21 cellular contexts compared by ENCODE assay signal in genomic region chr5:173527671-173528070, GRCh38.
DNase-seq lines count a peak whose midpoint lies in the region; ATAC-seq and TF ChIP-seq lines count a peak whose summit lies in the region.
"Had no signal": no experiment of that assay in that cellular context is flagged by ENCODE, and none has a peak within 500 bp of the region (broad histone marks: within the 10 kb centered on the region; RNA-seq: fewer than 3 reads in every experiment).

No MANE protein-coding gene starts in this region.

- ATAC-seq in IMR-90 (ENCODE audit: low read depth): no peak
- ATAC-seq in activated T-helper 17 cell treated with anti-CD3 and anti-CD28 coated beads, Interleukin-2, amount 50 U/mL, for 72 hours (replicated peaks): no peak
- ATAC-seq: GM12878, HCT116 had no signal

- no peak overlapping the region for H3K27ac ChIP-seq in IMR-90 (ENCODE audit: insufficient read depth, low read length)
- no peak overlapping the region for H3K27ac ChIP-seq in mesenchymal stem cell (ENCODE audit: low read length, poor library complexity, severe bottlenecking)
- H3K27ac ChIP-seq in SJCRH30: no peak overlapping the region
- no peak overlapping the region for H3K27ac ChIP-seq in stomach
- H3K27ac ChIP-seq: 22Rv1; BLaER1 treated with 17β-estradiol and CSF1 and Interleukin-3, amounts not matched to agents 10 nM and 100 nM had no signal

- in situ Hi-C loops in IMR-90 (cut with MboI; ENCODE audit: low sequenced_read_pairs): no loop called here

- H2BK5ac ChIP-seq in IMR-90 (ENCODE audit: low read depth, low read length, poor library complexity, severe bottlenecking) (no peak overlapping the region), mesenchymal stem cell (ENCODE audit: low read depth, low read length, poor library complexity, severe bottlenecking) (no peak overlapping the region)

- TF ChIP-seq RAD21 in IMR-90 (IDR thresholded peaks at IDR 0.05; ENCODE audit: low read length): no peak

- WGBS in IMR-90 (ENCODE audit: extremely low coverage in 2 of 2, insufficient read length in 1 of 2), 2 experiments: no CpG with 5 or more reads among the region's 9 CpGs
- 96% methylated on average over 7 of the region's 9 CpGs for WGBS in mesenchymal stem cell
- 70 to 83% (median 79%) methylated on average over 9 of the region's 9 CpGs for WGBS in stomach, 5 donors

- H3K4me3 ChIP-seq in IMR-90 (ENCODE audit: insufficient read depth, low read depth, low read length) (no peak overlapping the region), mesenchymal stem cell (ENCODE audit: insufficient read depth in 1 of 2, low read depth in 1 of 2, low read length in 2 of 2) (no peak overlapping the region), SJCRH30 (no peak overlapping the region), stomach (no peak overlapping the region)
- H3K4me3 ChIP-seq: BLaER1 treated with 17β-estradiol and CSF1 and Interleukin-3, amounts not matched to agents 10 nM and 100 nM; GM12878 had no signal

- H3K9me3 Mint-ChIP-seq in activated T-helper 17 cell treated with anti-CD3 and anti-CD28 coated beads, Interleukin-2, amount 50 U/mL, for 72 hours: no peaks in the 10 kb centered on the region
- H3K9me3 Mint-ChIP-seq: CD14-positive monocyte; CD4-positive, alpha-beta T cell had no signal

- no peak overlapping the region for H3K18ac ChIP-seq in IMR-90 (ENCODE audit: low read depth, low read length)
- H3K18ac ChIP-seq in mesenchymal stem cell (ENCODE audit: low read depth in 1 of 2, low read length in 2 of 2): no peak overlapping the region

- H2AFZ ChIP-seq in IMR-90 (replicated peaks; ENCODE audit: low read length, poor library complexity): peak overlapping the region; percentile 15
- H2AFZ ChIP-seq in mesenchymal stem cell (ENCODE audit: low read depth, low read length): no peak overlapping the region

- H3K56ac ChIP-seq in IMR-90 (ENCODE audit: extremely low read depth, insufficient read depth, low read length): no peak overlapping the region

- peaks cover 14% of the 10 kb centered on the region for H3K27me3 Mint-ChIP-seq in activated T-helper 17 cell treated with anti-CD3 and anti-CD28 coated beads, Interleukin-2, amount 50 U/mL, for 72 hours

- H3K4ac ChIP-seq in IMR-90 (ENCODE audit: low read depth, low read length): no peak overlapping the region
- H3K4ac ChIP-seq in mesenchymal stem cell (ENCODE audit: low read depth in 1 of 2, low read length in 2 of 2): no peak overlapping the region

- no peak overlapping the region for H2AK5ac ChIP-seq in IMR-90 (ENCODE audit: low read depth, low read length)
- no peak overlapping the region for H2AK5ac ChIP-seq in mesenchymal stem cell (ENCODE audit: low read length, severe bottlenecking)

- H3K4me1 Mint-ChIP-seq in activated T-helper 17 cell treated with anti-CD3 and anti-CD28 coated beads, Interleukin-2, amount 50 U/mL, for 72 hours: no peaks in the 10 kb centered on the region
- H3K4me1 Mint-ChIP-seq: CD14-positive monocyte; CD8-positive, alpha-beta memory T cell had no signal

- H2BK15ac ChIP-seq in IMR-90 (ENCODE audit: low read depth, low read length) (no peak overlapping the region), mesenchymal stem cell (ENCODE audit: low read depth, poor library complexity, severe bottlenecking) (peak overlapping the region; percentile 28)

- H3K79me1 ChIP-seq in IMR-90 (ENCODE audit: low read depth in 1 of 2, low read length in 2 of 2): no peaks in the 10 kb centered on the region
- no peaks in the 10 kb centered on the region for H3K79me1 ChIP-seq in mesenchymal stem cell (replicated peaks; ENCODE audit: low read length, poor library complexity, severe bottlenecking)

- H3K23ac ChIP-seq in IMR-90 (ENCODE audit: low read depth, low read length) (no peak overlapping the region), mesenchymal stem cell (ENCODE audit: low read length in 2 of 2) (no peak overlapping the region)

- BruUV-seq in IMR-90 (replicated peaks; lab: Mats Ljungman, UMichigan): no TSS peak

- dilution Hi-C loops in IMR-90 (cut with HindIII; ENCODE audit: low sequenced_read_pairs, unreplicated experiment): no loop called here

- H3K4me3 Mint-ChIP-seq in activated T-helper 17 cell treated with anti-CD3 and anti-CD28 coated beads, Interleukin-2, amount 50 U/mL, for 72 hours: no peak overlapping the region
- H3K4me3 Mint-ChIP-seq: CD14-positive monocyte; CD4-positive, alpha-beta T cell; CD8-positive, alpha-beta memory T cell had no signal

- TF ChIP-seq CTCF in IMR-90 (conservative IDR thresholded peaks at IDR 0.05; ENCODE audit: low read depth, low read length): no peak
- no peak for TF ChIP-seq CTCF in stomach (IDR thresholded peaks at IDR 0.05)

- DNase-seq in AG20443 (ENCODE audit: low spot score): peak; percentile 6
- no peak for DNase-seq in IMR-90
- no peak for DNase-seq in mesenchymal stem cell
- DNase-seq in SJCRH30: no peak
- no peak for DNase-seq in stomach
- DNase-seq: AML-193; BE2C; CD4-positive, alpha-beta T cell; CD8-positive, alpha-beta memory T cell; DMS 273 treated with DMSO at 0.1 percent for 48 hours; DMS79; EL; GDM1; GOT3; H7 had no signal

- no peak overlapping the region for H3K14ac ChIP-seq in IMR-90 (replicated peaks; ENCODE audit: low read depth, low read length)
- H3K14ac ChIP-seq in mesenchymal stem cell (ENCODE audit: low read length in 2 of 2): no peak overlapping the region

- CTCF ChIA-PET in IMR-90 (lab: Yijun Ruan, JAX): no interaction called here

- H2AK9ac ChIP-seq in IMR-90 (replicated peaks; ENCODE audit: low read depth, low read length, poor library complexity): no peak overlapping the region

- H3K9ac ChIP-seq in IMR-90 (ENCODE audit: low read depth, low read length) (no peak overlapping the region), mesenchymal stem cell (ENCODE audit: low read length) (no peak overlapping the region)
- H3K9ac ChIP-seq: BLaER1 treated with 17β-estradiol and CSF1 and Interleukin-3, amounts not matched to agents 10 nM and 100 nM had no signal

- H2BK120ac ChIP-seq in IMR-90 (ENCODE audit: low read depth, low read length): no peak overlapping the region
- no peak overlapping the region for H2BK120ac ChIP-seq in mesenchymal stem cell (ENCODE audit: low read depth, low read length)

- no peaks in the 10 kb centered on the region for H3K4me1 ChIP-seq in IMR-90 (ENCODE audit: control insufficient read depth, insufficient read depth, low read length)
- no peaks in the 10 kb centered on the region for H3K4me1 ChIP-seq in mesenchymal stem cell (ENCODE audit: control insufficient read depth, insufficient read depth, low read depth, low read length)
- no peaks in the 10 kb centered on the region; the same call in 1 of the 2 replicates for H3K4me1 ChIP-seq in SJCRH30
- no peaks in the 10 kb centered on the region for H3K4me1 ChIP-seq in stomach

- H3K36me3 Mint-ChIP-seq in activated T-helper 17 cell treated with anti-CD3 and anti-CD28 coated beads, Interleukin-2, amount 50 U/mL, for 72 hours (ENCODE audit: low read depth): no peaks in the 10 kb centered on the region
- H3K36me3 Mint-ChIP-seq: CD14-positive monocyte; CD8-positive, alpha-beta memory T cell had no signal

- POLR2A ChIA-PET in IMR-90 (lab: Charles Lee; ENCODE audit: unreplicated experiment): no interaction called here

- no peak overlapping the region for H3K27ac Mint-ChIP-seq in activated T-helper 17 cell treated with anti-CD3 and anti-CD28 coated beads, Interleukin-2, amount 50 U/mL, for 72 hours
- H3K27ac Mint-ChIP-seq: CD14-positive monocyte; CD4-positive, alpha-beta T cell; CD8-positive, alpha-beta memory T cell had no signal

- H3K4me2 ChIP-seq in IMR-90 (ENCODE audit: low read depth, low read length): no peak overlapping the region
- no peak overlapping the region for H3K4me2 ChIP-seq in mesenchymal stem cell (ENCODE audit: low read length, poor library complexity, severe bottlenecking)
- H3K4me2 ChIP-seq: BLaER1 treated with 17β-estradiol and CSF1 and Interleukin-3, amounts not matched to agents 10 nM and 100 nM had no signal

- no peak overlapping the region for H4K8ac ChIP-seq in IMR-90 (ENCODE audit: low read depth in 2 of 2, low read length in 2 of 2)
- no peak overlapping the region for H4K8ac ChIP-seq in mesenchymal stem cell (ENCODE audit: low read length)

- no peaks in the 10 kb centered on the region for H4K20me1 ChIP-seq in IMR-90 (ENCODE audit: insufficient read depth, low read length)
- H4K20me1 ChIP-seq: BLaER1 treated with 17β-estradiol and CSF1 and Interleukin-3, amounts not matched to agents 10 nM and 100 nM had no signal

- peak overlapping the region in 1 of 2 experiments; percentile 6 for H2BK12ac ChIP-seq in mesenchymal stem cell (ENCODE audit: low read length in 2 of 2)

- intact Hi-C loops in IMR-90 (cut with micrococcal nuclease) (no loop called here), stomach (cut with DNase I; ENCODE audit: low total_unique reads) (no loop called here)

- no peak overlapping the region for H4K5ac ChIP-seq in IMR-90 (ENCODE audit: low read depth, low read length)

- H2BK20ac ChIP-seq in IMR-90 (ENCODE audit: low read depth, low read length): no peak overlapping the region

- H3K9me1 ChIP-seq in IMR-90 (ENCODE audit: insufficient read depth, low read length): no peaks in the 10 kb centered on the region; the same call in 1 of the 2 replicates

- H3K9me3 ChIP-seq in IMR-90 (ENCODE audit: control insufficient read depth, insufficient read depth, low read length): no peaks in the 10 kb centered on the region
- peaks cover 4% of the 10 kb centered on the region for H3K9me3 ChIP-seq in mesenchymal stem cell (ENCODE audit: control insufficient read depth, low read length)
- no peaks in the 10 kb centered on the region for H3K9me3 ChIP-seq in SJCRH30 (replicated peaks)
- H3K9me3 ChIP-seq in stomach: no peaks in the 10 kb centered on the region
- H3K9me3 ChIP-seq: BE2C had no signal

- H3K36me3 ChIP-seq in IMR-90 (ENCODE audit: control insufficient read depth, insufficient read depth, low read length) (no peaks in the 10 kb centered on the region), mesenchymal stem cell (ENCODE audit: control insufficient read depth in 1 of 2, insufficient read depth in 2 of 2, low read depth in 1 of 2, low read length in 2 of 2) (no peaks in the 10 kb centered on the region), SJCRH30 (no peaks in the 10 kb centered on the region), stomach (no peaks in the 10 kb centered on the region)
- H3K36me3 ChIP-seq: BE2C; BLaER1 treated with 17β-estradiol and CSF1 and Interleukin-3, amounts not matched to agents 10 nM and 100 nM had no signal

- TF ChIP-seq EP300 in stomach (IDR thresholded peaks at IDR 0.05): no peak

- H3K27me3 ChIP-seq in IMR-90 (ENCODE audit: control insufficient read depth, insufficient read depth, low read length) (no peaks in the 10 kb centered on the region), mesenchymal stem cell (ENCODE audit: control insufficient read depth in 1 of 2, insufficient read depth in 1 of 2, low read length in 2 of 2) (no peaks in the 10 kb centered on the region), SJCRH30 (no peaks in the 10 kb centered on the region), stomach (no peaks in the 10 kb centered on the region)
- H3K27me3 ChIP-seq: BE2C; BLaER1 treated with 17β-estradiol and CSF1 and Interleukin-3, amounts not matched to agents 10 nM and 100 nM had no signal

- TF ChIP-seq POLR2A in IMR-90 (IDR thresholded peaks at IDR 0.05; ENCODE audit: low read depth, low read length) (no peak), stomach (IDR thresholded peaks at IDR 0.05) (no peak)

- H4K91ac ChIP-seq in IMR-90 (ENCODE audit: insufficient read depth, low read depth, low read length): no peak overlapping the region
- no peak overlapping the region for H4K91ac ChIP-seq in mesenchymal stem cell (ENCODE audit: low read length)
